Comparison of ENCODE assay signal across 25 cellular contexts in the genomic region with DNA sequence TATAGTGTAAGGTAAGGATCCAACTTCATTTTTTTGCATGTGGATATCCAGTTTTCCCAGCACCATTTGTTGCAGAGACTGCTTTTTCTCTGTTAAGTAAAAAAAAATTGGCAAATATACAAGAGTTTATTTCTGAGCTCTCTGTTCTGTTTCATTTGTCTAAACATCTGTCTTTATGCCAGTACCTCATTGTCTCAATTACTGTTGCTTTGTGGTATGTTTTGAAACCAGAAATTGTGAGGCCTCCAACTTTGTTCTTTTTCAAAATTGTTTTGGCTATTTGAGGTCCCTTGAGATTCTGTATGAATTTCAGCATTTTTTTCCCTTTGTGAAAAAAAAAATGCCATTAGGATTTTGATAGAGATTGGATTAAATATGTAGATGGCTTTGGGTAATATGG.
"Had no signal": no experiment of that assay in that cellular context is flagged by ENCODE, and none has a peak within 500 bp of the region (broad histone marks: within the 10 kb centered on the region; RNA-seq: fewer than 3 reads in every experiment).

No MANE protein-coding gene starts in this region.

- H3K4me1 ChIP-seq: foreskin keratinocyte, gastroesophageal sphincter, heart left ventricle, pancreas, right lobe of liver, suprapubic skin, transverse colon, upper lobe of right lung, uterus had no signal

- H3K27ac ChIP-seq: foreskin keratinocyte, gastroesophageal sphincter, heart left ventricle, hepatocyte, neutrophil, pancreas, right lobe of liver, suprapubic skin, transverse colon, upper lobe of right lung, uterus had no signal

- H3K4me3 ChIP-seq: gastroesophageal sphincter, heart left ventricle, hepatocyte, lung, pancreas, right lobe of liver, smooth muscle cell, suprapubic skin, transverse colon, upper lobe of right lung, uterus had no signal

- DNase-seq: cortex of kidney; effector memory CD8-positive, alpha-beta T cell; foreskin keratinocyte; heart left ventricle; kidney; naive B cell; pancreas; right lobe of liver; stimulated activated CD4-positive, alpha-beta T cell treated with anti-CD3 and anti-CD28 coated beads, Interleukin-12 subunit alpha, Interleukin-12 subunit beta, amount 100 ng/mL, for 4 hours; stimulated activated CD4-positive, alpha-beta T cell treated with anti-CD3 and anti-CD28 coated beads, Interleukin-1b, Interleukin-23, amount 100 ng/mL, for 48 hours; stimulated activated CD4-positive, alpha-beta T cell treated with anti-CD3 and anti-CD28 coated beads, Interleukin-4, amount 100 ng/mL, for 1 hour; stimulated activated CD8-positive, alpha-beta memory T cell treated with anti-CD3 and anti-CD28 coated beads, Interleukin-4, amount 100 ng/mL, for 48 hours; stimulated activated naive CD4-positive, alpha-beta T cell; stimulated activated naive CD8-positive, alpha-beta T cell treated with anti-CD3 and anti-CD28 coated beads, Interleukin-15, amount 100 ng/mL, for 72 hours; transverse colon; upper lobe of right lung; uterus had no signal

- H3K9me3 ChIP-seq: heart left ventricle, neutrophil, pancreas, right lobe of liver, suprapubic skin, transverse colon, upper lobe of right lung, uterus had no signal

- H3K79me2 ChIP-seq: hepatocyte had no signal

- FAIRE-seq: kidney, pancreas had no signal

- H2AFZ ChIP-seq: hepatocyte had no signal

- H3K36me3 ChIP-seq: gastroesophageal sphincter, heart left ventricle, neutrophil, pancreas, right lobe of liver, suprapubic skin, transverse colon, upper lobe of right lung, uterus had no signal

- H3K4me2 ChIP-seq: hepatocyte, smooth muscle cell had no signal

- H3K27me3 ChIP-seq: foreskin keratinocyte, gastroesophageal sphincter, right lobe of liver, upper lobe of right lung had no signal

- ATAC-seq: effector memory CD8-positive, alpha-beta T cell; foreskin keratinocyte; gastroesophageal sphincter; heart left ventricle; left lobe of liver; natural killer cell treated with Interleukin-12 subunit alpha and Interleukin-12 subunit beta and Interleukin-15 and Interleukin-18, amount 100 ng/mL, for 72 hours; pancreas; right lobe of liver; stimulated activated naive CD8-positive, alpha-beta T cell treated with anti-CD3 and anti-CD28 coated beads, Interleukin-15, amount 100 ng/mL, for 72 hours; upper lobe of right lung had no signal
